ENCODE assay signal across 8 cellular contexts in genomic region chr6:105994522-105995402, GRCh38.
DNase-seq lines count a peak whose midpoint lies in the region; ATAC-seq and TF ChIP-seq lines count a peak whose summit lies in the region.

No MANE protein-coding gene starts in this region.

- intact Hi-C loops in CD8-positive, alpha-beta T cell (cut with DNase I, micrococcal nuclease): loop anchor here (5.0 to 10.0 kb wide), 13 partner anchors 88 to 1132 kb away; partner anchors contain the start of gene PREP (in 1 of the 2)
- intact Hi-C loops in gastrocnemius medialis (cut with DNase I; ENCODE audit: low total_unique reads): loop anchor here (5.0 to 10.0 kb wide), 4 partner anchors 82 to 510 kb away; partner anchors contain the start of gene PRDM1

- peaks cover 5% of the 10 kb centered on the region for H3K36me3 Mint-ChIP-seq in CD8-positive, alpha-beta T cell

- 1% methylated on average over 60 of the region's 60 CpGs for WGBS in hepatocyte (ENCODE audit: low lambda C conversion rate, missing lambda C conversion rate)

- peak overlapping the region; percentile 56 for H3K4me3 ChIP-seq in CD8-positive, alpha-beta T cell (ENCODE audit: low read depth, low read length)
- peak overlapping the region; percentile 55 for H3K4me3 ChIP-seq in HL-60 (replicated peaks; ENCODE audit: insufficient read depth, low read length)
- peak overlapping the region; percentile 65 for H3K4me3 ChIP-seq in astrocyte of the cerebellum (ENCODE audit: low read depth, low read length)
- peak overlapping the region; percentile 71 for H3K4me3 ChIP-seq in hepatocyte
- peak overlapping the region; percentile 56 to 98 (median 71) for H3K4me3 ChIP-seq in gastrocnemius medialis

- peak in 5 of 7 experiments; percentile 28 to 69 (median 51) for DNase-seq in CD8-positive, alpha-beta T cell
- DNase-seq in HL-60 (ENCODE audit: low read depth in 1 of 2, low spot score in 1 of 2): peak; percentile 52 to 81
- peak in 4 of 5 experiments; percentile 26 to 76 (median 28) for DNase-seq in T-helper 2 cell
- DNase-seq in astrocyte of the cerebellum (ENCODE audit: low read depth): no peak
- peak; percentile 51 for DNase-seq in hepatocyte (ENCODE audit: low spot score)
- peak; percentile 13 to 39 for DNase-seq in gastrocnemius medialis

- no peaks in the 10 kb centered on the region for H3K9me2 ChIP-seq in hepatocyte (replicated peaks; ENCODE audit: insufficient read depth)

- TF ChIP-seq CTCF in CD8-positive, alpha-beta T cell (IDR thresholded peaks at IDR 0.05): no peak
- TF ChIP-seq CTCF in HL-60 (IDR thresholded peaks at IDR 0.05; ENCODE audit: insufficient read depth, low read length): no peak
- no peak for TF ChIP-seq CTCF in astrocyte of the cerebellum (IDR thresholded peaks at IDR 0.05; ENCODE audit: low read depth, low read length, missing control alignments)
- TF ChIP-seq CTCF in hepatocyte (IDR thresholded peaks at IDR 0.05; ENCODE audit: poor library complexity): no peak
- no peak for TF ChIP-seq CTCF in gastrocnemius medialis (IDR thresholded peaks at IDR 0.05 in 4 of 5, conservative IDR thresholded peaks at IDR 0.05 in 1 of 5)

- POLR2A ChIA-PET in CD8-positive, alpha-beta T cell (lab: Charles Lee): interaction anchor here (0.7 to 1.2 kb wide), 4 partner anchors 62 to 212 kb away, joined by 3 read pairs; no protein-coding TSS in a partner anchor

- H3K79me2 ChIP-seq in hepatocyte: peaks cover 21% of the 10 kb centered on the region

- H3K27ac Mint-ChIP-seq in CD8-positive, alpha-beta T cell: peak overlapping the region; percentile 69

- H3K4me1 Mint-ChIP-seq in CD8-positive, alpha-beta T cell (ENCODE audit: low read depth): peaks cover 27% of the 10 kb centered on the region

- H2AFZ ChIP-seq in hepatocyte: peak overlapping the region; percentile 85

- H3K27ac ChIP-seq in CD8-positive, alpha-beta T cell (ENCODE audit: low read depth, low read length): peak overlapping the region; percentile 40
- peak overlapping the region; percentile 94 for H3K27ac ChIP-seq in HL-60 (replicated peaks)
- peak overlapping the region; percentile 88 for H3K27ac ChIP-seq in hepatocyte
- peak overlapping the region; percentile 52 to 74 (median 71) for H3K27ac ChIP-seq in gastrocnemius medialis

- in situ Hi-C loops in astrocyte of the cerebellum (cut with HindIII; ENCODE audit: low sequenced_read_pairs) (no loop called here), gastrocnemius medialis (cut with MboI; ENCODE audit: low sequenced_read_pairs in 4 of 4) (loop anchor here in 1 of 4 donors (10.0 to 25.0 kb wide), 2 partner anchors 200 to 257 kb away; no protein-coding TSS in a partner anchor)

- H4K20me1 ChIP-seq in hepatocyte (ENCODE audit: insufficient read depth, poor library complexity, severe bottlenecking): no peaks in the 10 kb centered on the region

- peaks cover 65% of the 10 kb centered on the region for H3K27me3 Mint-ChIP-seq in CD8-positive, alpha-beta T cell (ENCODE audit: low read depth)

- H3K36me3 ChIP-seq in CD8-positive, alpha-beta T cell (ENCODE audit: insufficient read depth, low read length): no peaks in the 10 kb centered on the region
- no peaks in the 10 kb centered on the region for H3K36me3 ChIP-seq in hepatocyte (replicated peaks; ENCODE audit: insufficient read depth, low read depth)
- H3K36me3 ChIP-seq in gastrocnemius medialis: no peaks in the 10 kb centered on the region

- CTCF ChIA-PET in CD8-positive, alpha-beta T cell (lab: Charles Lee): interaction anchor here (1.1 to 3.0 kb wide), 2 partner anchors 229 to 512 kb away, joined by 3 to 16 read pairs; no protein-coding TSS in a partner anchor

- ATAC-seq in CD8-positive, alpha-beta T cell: peak; percentile 6
- ATAC-seq in gastrocnemius medialis (peak; percentile 50 to 51), HG02642 (IDR thresholded peaks at IDR 0.05; ENCODE audit: poor library complexity, unreplicated experiment) (no peak), HG03159 (IDR thresholded peaks at IDR 0.05; ENCODE audit: unreplicated experiment) (no peak)

- peaks cover 32% of the 10 kb centered on the region for H3K4me1 ChIP-seq in CD8-positive, alpha-beta T cell (ENCODE audit: insufficient read depth, low read length)
- peaks cover 13% of the 10 kb centered on the region for H3K4me1 ChIP-seq in hepatocyte (ENCODE audit: insufficient read depth)
- H3K4me1 ChIP-seq in gastrocnemius medialis: peaks cover 16 to 19% of the 10 kb centered on the region in 2 donors

- peak overlapping the region; percentile 94 for H3K4me3 Mint-ChIP-seq in CD8-positive, alpha-beta T cell

- peak overlapping the region; percentile 95 for H3K4me2 ChIP-seq in hepatocyte

- no peaks in the 10 kb centered on the region for H3K9me3 Mint-ChIP-seq in CD8-positive, alpha-beta T cell

- peak in 1 of 2 donors; percentile 26 for TF ChIP-seq POLR2A in gastrocnemius medialis (IDR thresholded peaks at IDR 0.05)

- H3K27me3 ChIP-seq in CD8-positive, alpha-beta T cell (ENCODE audit: insufficient read depth, low read length): peaks cover 43% of the 10 kb centered on the region
- H3K27me3 ChIP-seq in HL-60 (ENCODE audit: insufficient read depth, poor library complexity, severe bottlenecking) (no peaks in the 10 kb centered on the region), hepatocyte (peaks cover 65% of the 10 kb centered on the region), gastrocnemius medialis (peaks cover 44 to 67% (median 47%) of the 10 kb centered on the region in 3 donors)

- H3K9me3 ChIP-seq in CD8-positive, alpha-beta T cell (ENCODE audit: low read length): no peaks in the 10 kb centered on the region
- H3K9me3 ChIP-seq in hepatocyte (ENCODE audit: low read depth): no peaks in the 10 kb centered on the region
- no peaks in the 10 kb centered on the region for H3K9me3 ChIP-seq in gastrocnemius medialis

Comparison
In these comparisons a context has a peak if more than half of its experiments do, and no peak if none do; other contexts are left out.
1. ATAC-seq: peak in CD8-positive, alpha-beta T cell (single experiment) and gastrocnemius medialis (2 of 2); none in HG02642 (single experiment) and HG03159 (single experiment).
2. H3K27ac ChIP-seq: peak in every context shown above with its lines; median percentile 94 in HL-60; 88 in hepatocyte; 71 in gastrocnemius medialis; 40 in CD8-positive, alpha-beta T cell.
3. Peak in every context shown above with its lines, with median percentiles within 50 percentile points of each other: H3K4me3 ChIP-seq.